ENCODE assay signal across 8 cellular contexts in genomic region chr6:17706580-17707370, GRCh38. TPM values are rescaled to one million over a fixed set of nuclear protein-coding genes. Genes with fewer than 3 reads are reported as not detected.
DNase-seq lines count a peak whose midpoint lies in the region; ATAC-seq and TF ChIP-seq lines count a peak whose summit lies in the region.

TSS of gene NUP153 (minus strand) at chr6:17706925. CDS start at chr6:17706387, 538 bp downstream.

- 0 out of 2 replicates have a peak, but pooled peaks have one; percentile 5 for TF ChIP-seq CTCF in LNCaP clone FGC (IDR thresholded peaks at IDR 0.05; ENCODE audit: control insufficient read depth, extremely low read depth, insufficient read depth)
- TF ChIP-seq CTCF in RWPE1 (conservative IDR thresholded peaks at IDR 0.05; ENCODE audit: low read depth), result no peak
- TF ChIP-seq CTCF in fibroblast of lung (conservative IDR thresholded peaks at IDR 0.05 in 1 of 2, IDR thresholded peaks at IDR 0.05 in 1 of 2; ENCODE audit: low read depth in 1 of 2, low read length in 2 of 2), result no peak

- H3K4me3 ChIP-seq in LNCaP clone FGC (ENCODE audit: low read depth, low read length) (peak within 1 kb of the TSS; percentile 93), fibroblast of lung (replicated peaks in 1 of 4; ENCODE audit: control extremely low read depth in 1 of 4, insufficient read depth in 1 of 4, low read depth in 3 of 4, low read length in 4 of 4) (peak within 1 kb of the TSS; percentile 84 to 94 (median 88))
- peak within 1 kb of the TSS; percentile 94 for H3K4me3 ChIP-seq in naive thymus-derived CD4-positive, alpha-beta T cell (ENCODE audit: low read length)

- CTCF ChIA-PET in RWPE1 (lab: Yijun Ruan, JAX), result interaction anchor here (0.6 kb wide), 1 partner anchor 131 kb away, joined by 3 read pairs; no protein-coding TSS in a partner anchor
- CTCF ChIA-PET in naive thymus-derived CD4-positive, alpha-beta T cell (lab: Charles Lee), result interaction anchor here (0.8 to 1.5 kb wide), 4 partner anchors 9 to 123 kb away, joined by 3 to 5 read pairs (median 4); partner anchors contain the start of gene FAM8A1

- peak within 1 kb of the TSS; percentile 98 for H3K27ac ChIP-seq in RWPE1
- peak within 1 kb of the TSS; percentile 99 for H3K27ac ChIP-seq in fibroblast of lung (ENCODE audit: insufficient read depth, low read length)
- peak within 1 kb of the TSS; percentile 100 for H3K27ac ChIP-seq in naive thymus-derived CD4-positive, alpha-beta T cell (ENCODE audit: low read depth, low read length)

- intact Hi-C loops in naive thymus-derived CD4-positive, alpha-beta T cell (cut with micrococcal nuclease), result loop anchor here (1.0 to 10.0 kb wide), 15 partner anchors 34 to 1572 kb away; partner anchors contain the start of genes ATXN1 (in 2 of the 2), FAM8A1 (in 2 of the 2), KDM1B (in 2 of the 2) and TPMT (in 2 of the 2)

- H3K36me3 Mint-ChIP-seq in activated T-helper 17 cell treated with anti-CD3 and anti-CD28 coated beads, Interleukin-2, amount 50 U/mL, for 72 hours (ENCODE audit: low read depth), result peaks cover 61% of the 10 kb centered on the region
- peaks cover 0 to 25% (median 0%) of the 10 kb centered on the region in 5 donors for H3K36me3 Mint-ChIP-seq in naive thymus-derived CD4-positive, alpha-beta T cell
- H3K36me3 Mint-ChIP-seq in stimulated activated naive B cell treated with anti-CD40 and anti-IgM and Interleukin-4, amounts not matched to agents 10 μg/mL and 1 μg/mL and 100 μg/mL, for 72 hours, result peaks cover 17 to 29% of the 10 kb centered on the region in 2 donors

- peak within 1 kb of the TSS; percentile 85 for H3K4me2 ChIP-seq in fibroblast of lung (ENCODE audit: extremely low read depth, insufficient read depth, low read length)

- H3K4me3 Mint-ChIP-seq in activated T-helper 17 cell treated with anti-CD3 and anti-CD28 coated beads, Interleukin-2, amount 50 U/mL, for 72 hours, result peak within 1 kb of the TSS; percentile 90
- H3K4me3 Mint-ChIP-seq in naive thymus-derived CD4-positive, alpha-beta T cell, result peak within 1 kb of the TSS; percentile 86 to 97 (median 94)
- peak within 1 kb of the TSS; percentile 86 for H3K4me3 Mint-ChIP-seq in stimulated activated naive B cell treated with anti-CD40 and anti-IgM and Interleukin-4, amounts not matched to agents 10 μg/mL and 1 μg/mL and 100 μg/mL, for 72 hours

- H3K36me3 ChIP-seq in fibroblast of lung (ENCODE audit: control insufficient read depth, insufficient read depth, low read length), result no peaks in the 10 kb centered on the region
- peaks cover 0 to 7% (median 0%) of the 10 kb centered on the region in 3 experiments for H3K36me3 ChIP-seq in naive thymus-derived CD4-positive, alpha-beta T cell (ENCODE audit: control insufficient read depth in 2 of 3, insufficient read depth in 3 of 3, low read length in 3 of 3)

- no peaks in the 10 kb centered on the region for H3K9me3 ChIP-seq in fibroblast of lung (ENCODE audit: control insufficient read depth, insufficient read depth, low read depth, low read length)
- H3K9me3 ChIP-seq in naive thymus-derived CD4-positive, alpha-beta T cell (ENCODE audit: control insufficient read depth in 2 of 3, low read length in 3 of 3), result no peaks in the 10 kb centered on the region

- peak within 1 kb of the TSS; percentile 99 for H3K9ac ChIP-seq in fibroblast of lung (ENCODE audit: insufficient read depth, low read length)

- peak; percentile 73 for ATAC-seq in activated T-helper 17 cell treated with anti-CD3 and anti-CD28 coated beads, Interleukin-2, amount 50 U/mL, for 72 hours (replicated peaks)
- ATAC-seq in naive thymus-derived CD4-positive, alpha-beta T cell, result peak; percentile 85
- ATAC-seq in stimulated activated naive B cell treated with anti-CD40 and anti-IgM and Interleukin-4, amounts not matched to agents 10 μg/mL and 1 μg/mL and 100 μg/mL, for 72 hours (replicated peaks), result peak; percentile 73 to 81

- no peaks in the 10 kb centered on the region for H3K27me3 Mint-ChIP-seq in activated T-helper 17 cell treated with anti-CD3 and anti-CD28 coated beads, Interleukin-2, amount 50 U/mL, for 72 hours
- H3K27me3 Mint-ChIP-seq in naive thymus-derived CD4-positive, alpha-beta T cell, result peaks cover 0 to 2% (median 0%) of the 10 kb centered on the region in 5 donors
- H3K27me3 Mint-ChIP-seq in stimulated activated naive B cell treated with anti-CD40 and anti-IgM and Interleukin-4, amounts not matched to agents 10 μg/mL and 1 μg/mL and 100 μg/mL, for 72 hours, result no peaks in the 10 kb centered on the region

- no peaks in the 10 kb centered on the region for H3K9me3 Mint-ChIP-seq in activated T-helper 17 cell treated with anti-CD3 and anti-CD28 coated beads, Interleukin-2, amount 50 U/mL, for 72 hours
- H3K9me3 Mint-ChIP-seq in naive thymus-derived CD4-positive, alpha-beta T cell, result peaks cover 0 to 3% (median 0%) of the 10 kb centered on the region in 11 donors
- no peaks in the 10 kb centered on the region for H3K9me3 Mint-ChIP-seq in stimulated activated naive B cell treated with anti-CD40 and anti-IgM and Interleukin-4, amounts not matched to agents 10 μg/mL and 1 μg/mL and 100 μg/mL, for 72 hours

- H3K79me2 ChIP-seq in fibroblast of lung (ENCODE audit: control insufficient read depth, insufficient read depth, low read length), result peaks cover 46% of the 10 kb centered on the region

- no peaks in the 10 kb centered on the region for H4K20me1 ChIP-seq in fibroblast of lung (ENCODE audit: control insufficient read depth, extremely low read depth, insufficient read depth, low read length)

- H3K27ac Mint-ChIP-seq in activated T-helper 17 cell treated with anti-CD3 and anti-CD28 coated beads, Interleukin-2, amount 50 U/mL, for 72 hours, result peak within 1 kb of the TSS; percentile 95
- H3K27ac Mint-ChIP-seq in naive thymus-derived CD4-positive, alpha-beta T cell, result peak within 1 kb of the TSS; percentile 92 to 98 (median 95)
- peak within 1 kb of the TSS; percentile 99 for H3K27ac Mint-ChIP-seq in stimulated activated naive B cell treated with anti-CD40 and anti-IgM and Interleukin-4, amounts not matched to agents 10 μg/mL and 1 μg/mL and 100 μg/mL, for 72 hours

- peaks cover 12% of the 10 kb centered on the region for H3K4me1 Mint-ChIP-seq in activated T-helper 17 cell treated with anti-CD3 and anti-CD28 coated beads, Interleukin-2, amount 50 U/mL, for 72 hours
- H3K4me1 Mint-ChIP-seq in naive thymus-derived CD4-positive, alpha-beta T cell, result peaks cover 13 to 53% (median 37%) of the 10 kb centered on the region in 7 donors
- H3K4me1 Mint-ChIP-seq in stimulated activated naive B cell treated with anti-CD40 and anti-IgM and Interleukin-4, amounts not matched to agents 10 μg/mL and 1 μg/mL and 100 μg/mL, for 72 hours, result peaks cover 17 to 29% of the 10 kb centered on the region in 2 donors

- peak; percentile 100 for DNase-seq in Daoy (ENCODE audit: low read depth)
- peak; percentile 93 for DNase-seq in GOT3 (lab: John Stamatoyannopoulos, UW)
- peak; percentile 95 for DNase-seq in LNCaP clone FGC (ENCODE audit: low read depth)
- DNase-seq in RWPE1 (ENCODE audit: low spot score), result peak; percentile 95
- peak; percentile 97 to 99 for DNase-seq in fibroblast of lung (ENCODE audit: low read depth in 2 of 2)
- peak; percentile 98 to 100 (median 99) for DNase-seq in naive thymus-derived CD4-positive, alpha-beta T cell
- DNase-seq in stimulated activated naive B cell treated with anti-CD40 and anti-IgM and Interleukin-4, amounts not matched to agents 10 μg/mL and 1 μg/mL and 100 μg/mL, for 72 hours, result peak; percentile 99

- POLR2A ChIA-PET in RWPE1 (lab: Yijun Ruan, JAX; ENCODE audit: low non-redundant PET), result interaction anchor here (0.5 to 0.6 kb wide), 2 partner anchors 37 to 107 kb away, joined by 3 read pairs; partner anchors contain the start of gene FAM8A1
- POLR2A ChIA-PET in naive thymus-derived CD4-positive, alpha-beta T cell (lab: Charles Lee), result interaction anchor here (0.8 to 2.6 kb wide), 7 partner anchors 12 to 449 kb away, joined by 3 to 44 read pairs (median 4); partner anchors contain the start of genes FAM8A1, KDM1B and TPMT

- peak within 1 kb of the TSS; percentile 63 for H2AFZ ChIP-seq in fibroblast of lung (ENCODE audit: low read length)

- no peaks in the 10 kb centered on the region for H3K27me3 ChIP-seq in fibroblast of lung (ENCODE audit: control insufficient read depth, insufficient read depth, low read length)
- no peaks in the 10 kb centered on the region for H3K27me3 ChIP-seq in naive thymus-derived CD4-positive, alpha-beta T cell (ENCODE audit: control insufficient read depth in 2 of 2, insufficient read depth in 2 of 2, low read length in 2 of 2)

- H3K4me1 ChIP-seq in fibroblast of lung (ENCODE audit: control insufficient read depth, extremely low read depth, insufficient read depth, low read length), result peaks cover 3% of the 10 kb centered on the region
- H3K4me1 ChIP-seq in naive thymus-derived CD4-positive, alpha-beta T cell (ENCODE audit: control insufficient read depth in 2 of 2, insufficient read depth in 2 of 2, low read length in 2 of 2), result peaks cover 24 to 28% of the 10 kb centered on the region in 2 donors

RNA-seq across cellular contexts. Expression of gene NUP153, which starts in this region (rescaled TPM):
- 53.9 and 62.9 TPM in 2 replicates for total RNA-seq in Daoy (2014; rRNA removed; shearing (Covaris generic))
- 10 to 100 TPM; 79.5 to 83.7 TPM for total RNA-seq in activated T-helper 17 cell treated with anti-CD3 and anti-CD28 coated beads, Interleukin-2, amount 50 U/mL, for 72 hours
- 19.0 and 22.0 TPM in 2 replicates for total RNA-seq in fibroblast of lung
- 27.7 and 34.5 TPM in 2 replicates for polyA plus RNA-seq in fibroblast of lung
- polyA plus RNA-seq in fibroblast of lung (2012), result 16.7 and 20.4 TPM in 2 replicates
- 17.7 and 35.0 TPM in 2 replicates for polyA minus RNA-seq in fibroblast of lung (ENCODE audit: low replicate concordance)
- total RNA-seq in naive thymus-derived CD4-positive, alpha-beta T cell, result 10 to 100 TPM; 47.7 to 90.9 (median 53.0) TPM
- polyA plus RNA-seq in naive thymus-derived CD4-positive, alpha-beta T cell, result 1 to 10 TPM; 2.5 to 6.5 TPM

Comparison
In these comparisons a context has a peak if more than half of its experiments do, and no peak if none do; other contexts are left out.
1. Peak in every context shown above with its lines: DNase-seq, ATAC-seq, H3K4me3 ChIP-seq and H3K27ac ChIP-seq.